In the genomic region with DNA sequence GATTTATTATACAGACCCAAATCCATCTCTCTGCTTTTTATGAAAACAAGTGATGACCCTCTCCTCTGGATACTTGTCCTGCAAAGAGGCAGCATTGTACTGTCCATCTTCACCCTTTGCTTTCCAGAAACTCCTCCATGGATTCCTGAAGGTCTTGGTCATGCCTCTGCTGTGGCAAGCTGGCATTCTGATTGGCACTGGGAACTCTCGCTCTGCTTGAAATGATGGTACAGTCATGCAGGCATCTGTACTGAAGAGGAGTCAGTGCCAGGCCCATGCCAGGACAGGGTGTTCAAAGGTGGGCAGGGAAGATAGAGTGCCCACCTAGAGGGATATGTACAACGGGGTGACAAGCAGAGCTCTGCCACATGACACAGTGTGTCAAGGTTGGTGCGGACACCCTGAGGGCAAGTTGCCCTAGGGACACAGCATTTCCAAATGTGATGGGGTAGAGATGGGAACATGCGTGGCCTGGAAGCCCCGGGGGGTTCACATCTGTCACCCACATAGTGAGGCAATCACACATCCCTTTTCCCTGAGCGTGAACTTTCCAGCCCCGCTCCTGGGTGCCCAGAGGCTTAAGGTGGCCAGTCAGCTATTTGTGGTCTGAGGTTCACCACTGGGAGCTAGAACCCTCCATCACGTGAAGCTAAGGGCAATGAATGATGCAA, we compare ENCODE assay signal across 2 cellular contexts.
TF ChIP-seq lines count a peak whose summit lies in the region.

No MANE protein-coding gene starts in this region.

TF ChIP-seq in IMR-90, 13 proteins besides CTCF, POLR2A, EP300 and RAD21:
- no peak for TF ChIP-seq FOS (IDR thresholded peaks at IDR 0.05; ENCODE audit: low read depth, low read length)
- TF ChIP-seq, protein P1, sequence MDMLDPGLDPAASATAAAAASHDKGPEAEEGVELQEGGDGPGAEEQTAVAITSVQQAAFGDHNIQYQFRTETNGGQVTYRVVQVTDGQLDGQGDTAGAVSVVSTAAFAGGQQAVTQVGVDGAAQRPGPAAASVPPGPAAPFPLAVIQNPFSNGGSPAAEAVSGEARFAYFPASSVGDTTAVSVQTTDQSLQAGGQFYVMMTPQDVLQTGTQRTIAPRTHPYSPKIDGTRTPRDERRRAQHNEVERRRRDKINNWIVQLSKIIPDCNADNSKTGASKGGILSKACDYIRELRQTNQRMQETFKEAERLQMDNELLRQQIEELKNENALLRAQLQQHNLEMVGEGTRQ (IDR thresholded peaks at IDR 0.05; ENCODE audit: low read depth, low read length): no peak
- no peak for TF ChIP-seq CHD1 (IDR thresholded peaks at IDR 0.05; ENCODE audit: low read depth, low read length)
- TF ChIP-seq CEBPB (IDR thresholded peaks at IDR 0.05; ENCODE audit: low read depth, low read length): no peak
TF ChIP-seq in IMR-90: peak in this region for 0.

TF ChIP-seq in H1, 55 proteins besides CTCF, POLR2A, EP300 and RAD21:
- no peak for TF ChIP-seq SP4 (IDR thresholded peaks at IDR 0.05; ENCODE audit: low read length)
- no peak for TF ChIP-seq RNF2 (IDR thresholded peaks at IDR 0.05; ENCODE audit: borderline replicate concordance, low read depth, low read length, missing control alignments, poor library complexity, severe bottlenecking)
- TF ChIP-seq ZNF274 (IDR thresholded peaks at IDR 0.05; ENCODE audit: borderline replicate concordance, extremely low read depth, low read length): no peak
- no peak for TF ChIP-seq BACH1 (IDR thresholded peaks at IDR 0.05; ENCODE audit: low read length)
- no peak for TF ChIP-seq ASH2L (IDR thresholded peaks at IDR 0.05; ENCODE audit: low read length)
- no peak for TF ChIP-seq GTF2F1 (IDR thresholded peaks at IDR 0.05; ENCODE audit: borderline replicate concordance, low read depth, low read length)
- TF ChIP-seq NANOG (IDR thresholded peaks at IDR 0.05; ENCODE audit: insufficient read depth, low read depth, low read length, poor library complexity, severe bottlenecking): no peak
- TF ChIP-seq CEBPB (IDR thresholded peaks at IDR 0.05; ENCODE audit: low read depth, low read length): no peak
- TF ChIP-seq, protein P2, sequence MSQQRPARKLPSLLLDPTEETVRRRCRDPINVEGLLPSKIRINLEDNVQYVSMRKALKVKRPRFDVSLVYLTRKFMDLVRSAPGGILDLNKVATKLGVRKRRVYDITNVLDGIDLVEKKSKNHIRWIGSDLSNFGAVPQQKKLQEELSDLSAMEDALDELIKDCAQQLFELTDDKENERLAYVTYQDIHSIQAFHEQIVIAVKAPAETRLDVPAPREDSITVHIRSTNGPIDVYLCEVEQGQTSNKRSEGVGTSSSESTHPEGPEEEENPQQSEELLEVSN (IDR thresholded peaks at IDR 0.05): no peak
- TF ChIP-seq, protein P3, sequence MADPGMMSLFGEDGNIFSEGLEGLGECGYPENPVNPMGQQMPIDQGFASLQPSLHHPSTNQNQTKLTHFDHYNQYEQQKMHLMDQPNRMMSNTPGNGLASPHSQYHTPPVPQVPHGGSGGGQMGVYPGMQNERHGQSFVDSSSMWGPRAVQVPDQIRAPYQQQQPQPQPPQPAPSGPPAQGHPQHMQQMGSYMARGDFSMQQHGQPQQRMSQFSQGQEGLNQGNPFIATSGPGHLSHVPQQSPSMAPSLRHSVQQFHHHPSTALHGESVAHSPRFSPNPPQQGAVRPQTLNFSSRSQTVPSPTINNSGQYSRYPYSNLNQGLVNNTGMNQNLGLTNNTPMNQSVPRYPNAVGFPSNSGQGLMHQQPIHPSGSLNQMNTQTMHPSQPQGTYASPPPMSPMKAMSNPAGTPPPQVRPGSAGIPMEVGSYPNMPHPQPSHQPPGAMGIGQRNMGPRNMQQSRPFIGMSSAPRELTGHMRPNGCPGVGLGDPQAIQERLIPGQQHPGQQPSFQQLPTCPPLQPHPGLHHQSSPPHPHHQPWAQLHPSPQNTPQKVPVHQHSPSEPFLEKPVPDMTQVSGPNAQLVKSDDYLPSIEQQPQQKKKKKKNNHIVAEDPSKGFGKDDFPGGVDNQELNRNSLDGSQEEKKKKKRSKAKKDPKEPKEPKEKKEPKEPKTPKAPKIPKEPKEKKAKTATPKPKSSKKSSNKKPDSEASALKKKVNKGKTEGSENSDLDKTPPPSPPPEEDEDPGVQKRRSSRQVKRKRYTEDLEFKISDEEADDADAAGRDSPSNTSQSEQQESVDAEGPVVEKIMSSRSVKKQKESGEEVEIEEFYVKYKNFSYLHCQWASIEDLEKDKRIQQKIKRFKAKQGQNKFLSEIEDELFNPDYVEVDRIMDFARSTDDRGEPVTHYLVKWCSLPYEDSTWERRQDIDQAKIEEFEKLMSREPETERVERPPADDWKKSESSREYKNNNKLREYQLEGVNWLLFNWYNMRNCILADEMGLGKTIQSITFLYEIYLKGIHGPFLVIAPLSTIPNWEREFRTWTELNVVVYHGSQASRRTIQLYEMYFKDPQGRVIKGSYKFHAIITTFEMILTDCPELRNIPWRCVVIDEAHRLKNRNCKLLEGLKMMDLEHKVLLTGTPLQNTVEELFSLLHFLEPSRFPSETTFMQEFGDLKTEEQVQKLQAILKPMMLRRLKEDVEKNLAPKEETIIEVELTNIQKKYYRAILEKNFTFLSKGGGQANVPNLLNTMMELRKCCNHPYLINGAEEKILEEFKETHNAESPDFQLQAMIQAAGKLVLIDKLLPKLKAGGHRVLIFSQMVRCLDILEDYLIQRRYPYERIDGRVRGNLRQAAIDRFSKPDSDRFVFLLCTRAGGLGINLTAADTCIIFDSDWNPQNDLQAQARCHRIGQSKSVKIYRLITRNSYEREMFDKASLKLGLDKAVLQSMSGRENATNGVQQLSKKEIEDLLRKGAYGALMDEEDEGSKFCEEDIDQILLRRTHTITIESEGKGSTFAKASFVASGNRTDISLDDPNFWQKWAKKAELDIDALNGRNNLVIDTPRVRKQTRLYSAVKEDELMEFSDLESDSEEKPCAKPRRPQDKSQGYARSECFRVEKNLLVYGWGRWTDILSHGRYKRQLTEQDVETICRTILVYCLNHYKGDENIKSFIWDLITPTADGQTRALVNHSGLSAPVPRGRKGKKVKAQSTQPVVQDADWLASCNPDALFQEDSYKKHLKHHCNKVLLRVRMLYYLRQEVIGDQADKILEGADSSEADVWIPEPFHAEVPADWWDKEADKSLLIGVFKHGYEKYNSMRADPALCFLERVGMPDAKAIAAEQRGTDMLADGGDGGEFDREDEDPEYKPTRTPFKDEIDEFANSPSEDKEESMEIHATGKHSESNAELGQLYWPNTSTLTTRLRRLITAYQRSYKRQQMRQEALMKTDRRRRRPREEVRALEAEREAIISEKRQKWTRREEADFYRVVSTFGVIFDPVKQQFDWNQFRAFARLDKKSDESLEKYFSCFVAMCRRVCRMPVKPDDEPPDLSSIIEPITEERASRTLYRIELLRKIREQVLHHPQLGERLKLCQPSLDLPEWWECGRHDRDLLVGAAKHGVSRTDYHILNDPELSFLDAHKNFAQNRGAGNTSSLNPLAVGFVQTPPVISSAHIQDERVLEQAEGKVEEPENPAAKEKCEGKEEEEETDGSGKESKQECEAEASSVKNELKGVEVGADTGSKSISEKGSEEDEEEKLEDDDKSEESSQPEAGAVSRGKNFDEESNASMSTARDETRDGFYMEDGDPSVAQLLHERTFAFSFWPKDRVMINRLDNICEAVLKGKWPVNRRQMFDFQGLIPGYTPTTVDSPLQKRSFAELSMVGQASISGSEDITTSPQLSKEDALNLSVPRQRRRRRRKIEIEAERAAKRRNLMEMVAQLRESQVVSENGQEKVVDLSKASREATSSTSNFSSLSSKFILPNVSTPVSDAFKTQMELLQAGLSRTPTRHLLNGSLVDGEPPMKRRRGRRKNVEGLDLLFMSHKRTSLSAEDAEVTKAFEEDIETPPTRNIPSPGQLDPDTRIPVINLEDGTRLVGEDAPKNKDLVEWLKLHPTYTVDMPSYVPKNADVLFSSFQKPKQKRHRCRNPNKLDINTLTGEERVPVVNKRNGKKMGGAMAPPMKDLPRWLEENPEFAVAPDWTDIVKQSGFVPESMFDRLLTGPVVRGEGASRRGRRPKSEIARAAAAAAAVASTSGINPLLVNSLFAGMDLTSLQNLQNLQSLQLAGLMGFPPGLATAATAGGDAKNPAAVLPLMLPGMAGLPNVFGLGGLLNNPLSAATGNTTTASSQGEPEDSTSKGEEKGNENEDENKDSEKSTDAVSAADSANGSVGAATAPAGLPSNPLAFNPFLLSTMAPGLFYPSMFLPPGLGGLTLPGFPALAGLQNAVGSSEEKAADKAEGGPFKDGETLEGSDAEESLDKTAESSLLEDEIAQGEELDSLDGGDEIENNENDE (IDR thresholded peaks at IDR 0.05; ENCODE audit: insufficient replicate concordance, low read length): no peak
- no peak for TF ChIP-seq CREB1 (IDR thresholded peaks at IDR 0.05)
TF ChIP-seq in H1: peak in this region for 0.
